9 cellular contexts compared by ENCODE assay signal in the genomic region with DNA sequence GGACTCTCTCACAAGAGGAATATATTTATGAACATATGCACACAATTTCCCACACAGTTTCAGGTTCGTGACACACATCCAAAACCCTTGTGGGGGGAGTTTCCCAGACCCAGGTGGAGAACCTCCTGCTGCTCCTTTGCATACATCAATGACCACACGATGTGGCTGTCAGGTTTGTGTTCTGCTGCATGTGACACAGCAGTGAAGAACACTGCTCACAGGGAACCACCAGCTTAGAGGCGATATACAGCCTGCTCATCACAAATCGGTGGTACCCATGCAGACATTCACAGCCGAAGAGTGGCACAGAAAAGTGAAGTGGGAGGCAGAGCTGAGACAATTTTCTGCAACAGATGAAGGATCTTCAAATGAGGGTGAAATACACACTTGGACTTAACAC.
DNase-seq lines count a peak whose midpoint lies in the region; ATAC-seq, FAIRE-seq and TF ChIP-seq lines count a peak whose summit lies in the region.
"Had no signal": no experiment of that assay in that cellular context is flagged by ENCODE, and none has a peak within 500 bp of the region (broad histone marks: within the 10 kb centered on the region; RNA-seq: fewer than 3 reads in every experiment).

No MANE protein-coding gene starts in this region.

- ATAC-seq in GM19043 (IDR thresholded peaks at IDR 0.05; ENCODE audit: low read depth, unreplicated experiment) (peak; percentile 90), HG02970 (IDR thresholded peaks at IDR 0.05; ENCODE audit: low FRiP score, unreplicated experiment) (peak; percentile 75)

- TF ChIP-seq CTCF in GM06990 (IDR thresholded peaks at IDR 0.05; ENCODE audit: insufficient read depth, low read length, poor library complexity, severe bottlenecking), result no peak

- in situ Hi-C loops in G401 (cut with HindIII; ENCODE audit: low sequenced_read_pairs), result no loop called here

- peak overlapping the region; percentile 33 for H3K4me3 ChIP-seq in GM06990 (replicated peaks; ENCODE audit: low read depth, low read length)

- H3K27me3 ChIP-seq in GM06990 (replicated peaks; ENCODE audit: control insufficient read depth, insufficient read depth, low read length), result no peaks in the 10 kb centered on the region

- H3K36me3 ChIP-seq in GM06990 (ENCODE audit: control insufficient read depth, insufficient read depth, low read length), result peaks cover under 1% of the 10 kb centered on the region

- no peak for FAIRE-seq in H54 (lab: Jason Lieb, UNC)

- DNase-seq in GM06990 (ENCODE audit: extremely low read depth, insufficient read length) (peak; percentile 78), NCI-H446 treated with DMSO at 0.1 percent for 48 hours (lab: John Stamatoyannopoulos, UW) (no peak), G401 (ENCODE audit: low spot score) (no peak), H54 (ENCODE audit: insufficient read length, low spot score) (no peak), NOMO-1 treated with dmso at 0.1 percent for 144 hours (lab: John Stamatoyannopoulos, UW; ENCODE audit: unreplicated experiment) (no peak)
- peak; percentile 27 to 38 for DNase-seq in activated T-cell treated with anti-CD3 and anti-CD28 coated beads, Interleukin-2, amount 50 U/mL, for 48 hours
- DNase-seq: CD4-positive, CD25-positive, alpha-beta regulatory T cell had no signal

- TF ChIP-seq POLR2A in H54 (IDR thresholded peaks at IDR 0.05; ENCODE audit: low read depth, low read length), result no peak

Comparison
In these comparisons a context has a peak if more than half of its experiments do, and no peak if none do; other contexts are left out.
1. DNase-seq: peak in GM06990 (single experiment) and activated T-cell treated with anti-CD3 and anti-CD28 coated beads, Interleukin-2, amount 50 U/mL, for 48 hours (2 of 2); none in NCI-H446 treated with DMSO at 0.1 percent for 48 hours (single experiment), G401 (single experiment), H54 (single experiment) and NOMO-1 treated with dmso at 0.1 percent for 144 hours (single experiment).